In the genomic region with DNA sequence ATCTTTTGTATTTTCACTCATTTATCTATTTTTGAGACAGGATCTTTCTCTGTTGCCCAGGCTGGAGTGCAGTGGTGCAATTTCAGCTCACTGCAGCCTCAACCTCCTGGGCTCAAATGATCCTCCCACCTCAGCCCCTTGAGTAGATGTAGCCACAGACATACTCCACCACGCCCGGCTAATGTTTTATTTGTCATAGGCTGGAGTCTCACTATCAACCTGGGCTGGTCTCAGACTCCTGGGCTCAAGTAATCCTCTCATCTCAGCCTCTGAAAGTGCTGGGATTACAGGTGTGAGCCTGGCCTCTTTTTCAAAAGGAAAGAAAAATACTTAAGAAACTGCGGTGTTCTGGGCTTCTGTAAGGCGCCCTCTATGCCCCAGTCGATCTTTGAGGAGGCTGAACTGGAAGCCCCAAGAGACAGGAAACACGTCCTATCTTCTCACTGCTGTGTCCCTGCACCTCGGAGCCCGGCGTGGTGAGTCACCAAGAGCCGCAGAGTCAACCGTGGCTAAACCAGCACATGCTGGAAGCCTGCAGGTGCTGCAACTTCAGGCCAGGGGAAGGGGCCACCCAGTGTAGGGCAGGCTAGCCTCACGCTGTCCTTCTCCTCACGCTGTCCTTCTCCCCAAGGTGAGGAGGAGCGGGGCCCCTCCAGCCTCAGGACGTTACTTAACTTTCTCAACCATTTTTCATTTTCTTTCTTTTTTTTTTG, we compare ENCODE assay signal across 10 cellular contexts. TPM values are rescaled to one million over a fixed set of nuclear protein-coding genes. Genes with fewer than 3 reads are reported as not detected.
A peak's percentile ranks its signal among the peaks of the same experiment; 100 is the strongest.
DNase-seq lines count a peak whose midpoint lies in the region; ATAC-seq lines count a peak whose summit lies in the region.
"Had no signal": no experiment of that assay in that cellular context is flagged by ENCODE, and none has a peak within 500 bp of the region (broad histone marks: within the 10 kb centered on the region; RNA-seq: fewer than 3 reads in every experiment).

No MANE protein-coding gene starts in this region.

- no peaks in the 10 kb centered on the region for H3K27me3 Mint-ChIP-seq in activated CD4-positive, alpha-beta memory T cell treated with anti-CD3 and anti-CD28 coated beads, Interleukin-2, amount 10 ng/mL, durations not matched to agents 7 days and 5 days

- peak overlapping the region; percentile 73 for H3K27ac Mint-ChIP-seq in activated CD4-positive, alpha-beta memory T cell treated with anti-CD3 and anti-CD28 coated beads, Interleukin-2, amount 10 ng/mL, durations not matched to agents 7 days and 5 days

- DNase-seq in activated CD4-positive, CD25-positive, alpha-beta regulatory T cell treated with anti-CD3 and anti-CD28 coated beads, Interleukin-2, amount 50 U/mL, for 72 hours = no peak
- DNase-seq in NCI-H460 (ENCODE audit: extremely low read depth, low read depth) (peak; percentile 50), iris pigment epithelial cell (ENCODE audit: low read depth) (peak; percentile 75), SIG-M5 treated with dmso at 0.1 percent for 504 hours (lab: John Stamatoyannopoulos, UW; ENCODE audit: unreplicated experiment) (no peak), cerebellar cortex (ENCODE audit: low spot score) (no peak)
- DNase-seq in activated CD4-positive, alpha-beta memory T cell treated with anti-CD3 and anti-CD28 coated beads, Interleukin-2, amount 10 ng/mL, durations not matched to agents 7 days and 5 days = peak; percentile 66

- H3K4me1 Mint-ChIP-seq in activated CD4-positive, alpha-beta memory T cell treated with anti-CD3 and anti-CD28 coated beads, Interleukin-2, amount 10 ng/mL, durations not matched to agents 7 days and 5 days = peaks cover 27% of the 10 kb centered on the region

- POLR2A ChIA-PET in activated CD4-positive, alpha-beta memory T cell treated with anti-CD3 and anti-CD28 coated beads, Interleukin-2, amount 10 ng/mL, durations not matched to agents 7 days and 5 days (lab: Charles Lee) = no interaction called here

- peaks cover 39% of the 10 kb centered on the region for H3K36me3 Mint-ChIP-seq in activated CD4-positive, alpha-beta memory T cell treated with anti-CD3 and anti-CD28 coated beads, Interleukin-2, amount 10 ng/mL, durations not matched to agents 7 days and 5 days (ENCODE audit: low read depth)

- CTCF ChIA-PET in activated CD4-positive, alpha-beta memory T cell treated with anti-CD3 and anti-CD28 coated beads, Interleukin-2, amount 10 ng/mL, durations not matched to agents 7 days and 5 days (lab: Charles Lee) = no interaction called here

- H3K9me3 Mint-ChIP-seq in activated CD4-positive, alpha-beta memory T cell treated with anti-CD3 and anti-CD28 coated beads, Interleukin-2, amount 10 ng/mL, durations not matched to agents 7 days and 5 days = no peaks in the 10 kb centered on the region

- H3K4me3 Mint-ChIP-seq in activated CD4-positive, alpha-beta memory T cell treated with anti-CD3 and anti-CD28 coated beads, Interleukin-2, amount 10 ng/mL, durations not matched to agents 7 days and 5 days = no peak overlapping the region

- ATAC-seq in activated CD4-positive, CD25-positive, alpha-beta regulatory T cell treated with anti-CD3 and anti-CD28 coated beads, Interleukin-2, amount 50 U/mL, for 24 hours = peak; percentile 67 to 79
- no peak for ATAC-seq in HG03135 (IDR thresholded peaks at IDR 0.05; ENCODE audit: unreplicated experiment)

RNA-seq across cellular contexts. Expression of a gene that starts 15.2 kb away (rescaled TPM):
- total RNA-seq in NCI-H460 (2014; rRNA removed; shearing (Covaris generic)) = 0.07 TPM in 1 of 2 replicates, not detected in the other
- polyA plus RNA-seq in NCI-H460 (2014; cell fraction: nucleus; rRNA removed) = 0.10 TPM in 1 of 2 replicates, not detected in the other
- under 1 TPM in 1 of 2 experiments, not detected in 1; 0.08 TPM for total RNA-seq in activated CD4-positive, alpha-beta memory T cell treated with anti-CD3 and anti-CD28 coated beads, Interleukin-2, amount 10 ng/mL, durations not matched to agents 7 days and 5 days
- total RNA-seq: osteocyte, ureter had no signal

RNA-seq across cellular contexts. Expression of a gene that starts 25.4 kb away (rescaled TPM):
- 24.1 and 26.3 TPM in 2 replicates for total RNA-seq in NCI-H460 (2014; rRNA removed; shearing (Covaris generic))
- 62.5 and 69.0 TPM in 2 replicates for polyA plus RNA-seq in NCI-H460 (2014; cell fraction: nucleus; rRNA removed)
- 10 to 100 TPM; 12.4 to 13.4 TPM for total RNA-seq in activated CD4-positive, alpha-beta memory T cell treated with anti-CD3 and anti-CD28 coated beads, Interleukin-2, amount 10 ng/mL, durations not matched to agents 7 days and 5 days

Comparison
In these comparisons a context has a peak if more than half of its experiments do, and no peak if none do; other contexts are left out.
1. DNase-seq: peak in NCI-H460 (single experiment), activated CD4-positive, alpha-beta memory T cell treated with anti-CD3 and anti-CD28 coated beads, Interleukin-2, amount 10 ng/mL, durations not matched to agents 7 days and 5 days (single experiment) and iris pigment epithelial cell (single experiment); none in activated CD4-positive, CD25-positive, alpha-beta regulatory T cell treated with anti-CD3 and anti-CD28 coated beads, Interleukin-2, amount 50 U/mL, for 72 hours (single experiment), SIG-M5 treated with dmso at 0.1 percent for 504 hours (single experiment) and cerebellar cortex (single experiment).